In the genomic region with DNA sequence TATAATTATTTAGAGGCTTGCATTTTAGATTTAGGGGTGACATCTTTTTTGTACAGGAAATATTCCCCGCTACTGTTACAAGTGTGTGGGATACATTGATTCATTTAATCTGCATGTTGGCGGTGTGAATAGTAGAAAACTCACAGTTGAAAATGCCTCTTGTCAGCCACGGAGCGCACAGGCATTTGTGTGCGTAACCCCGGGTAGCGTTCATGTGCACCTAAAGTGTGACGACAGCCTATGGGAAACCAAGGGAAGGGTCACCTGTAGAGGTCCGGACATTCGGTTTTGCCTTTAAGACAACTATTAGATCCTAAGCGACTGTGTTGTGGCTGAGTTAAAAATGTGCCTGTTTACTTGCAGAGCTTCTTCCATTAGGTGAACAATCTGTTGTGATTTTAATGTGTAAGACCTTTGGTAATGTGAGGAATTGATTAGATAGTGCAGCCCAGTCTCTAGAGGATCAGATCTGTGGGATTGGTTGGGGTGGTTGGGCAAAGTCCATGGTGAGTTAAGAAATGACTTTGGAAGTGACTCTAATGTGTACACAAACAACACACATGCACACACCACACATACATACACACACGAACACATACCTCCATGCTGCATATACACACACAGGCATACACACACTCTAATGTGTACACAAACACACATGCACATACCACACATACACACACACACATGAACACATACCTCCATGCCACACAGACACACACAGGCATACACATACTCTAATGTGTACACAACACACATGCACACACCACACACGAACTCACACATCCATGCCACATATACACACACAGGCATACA, we compare ENCODE assay signal across 24 cellular contexts. TPM values are rescaled to one million over a fixed set of nuclear protein-coding genes. Genes with fewer than 3 reads are reported as not detected.
DNase-seq lines count a peak whose midpoint lies in the region; ATAC-seq and TF ChIP-seq lines count a peak whose summit lies in the region.
"Had no signal": no experiment of that assay in that cellular context is flagged by ENCODE, and none has a peak within 500 bp of the region (broad histone marks: within the 10 kb centered on the region; RNA-seq: fewer than 3 reads in every experiment).

No MANE protein-coding gene starts in this region.

- H3K14ac ChIP-seq in trophoblast cell (ENCODE audit: low read length): no peak overlapping the region

- no peaks in the 10 kb centered on the region for H3K9me3 ChIP-seq in HEK293 (ENCODE audit: control insufficient read depth, insufficient read depth, low read depth, low read length)
- H3K9me3 ChIP-seq in liver (ENCODE audit: control insufficient read depth in 4 of 4, low read length in 3 of 4): no peaks in the 10 kb centered on the region
- peaks cover 2% of the 10 kb centered on the region for H3K9me3 ChIP-seq in trophoblast cell (ENCODE audit: insufficient read depth, low read depth, low read length)
- H3K9me3 ChIP-seq: HAP-1, SJCRH30 had no signal

- H3K4me3 Mint-ChIP-seq in WTC11: no peak overlapping the region
- no peak overlapping the region for H3K4me3 Mint-ChIP-seq in activated T-helper 2 cell treated with anti-CD3 and anti-CD28 coated beads, Interferon-gamma antibody, Interleukin-2, Interleukin-4, amounts not matched to agents 10 μg/mL and 5 μg/mL and 100 μg/mL, durations not matched to agents 14 hours and 24 hours and 36 hours (ENCODE audit: low read depth)
- H3K4me3 Mint-ChIP-seq: CD8-positive, alpha-beta T cell had no signal

- TF ChIP-seq CTCF in HEK293 (tag by site-specific recombination; IDR thresholded peaks at IDR 0.05) (no peak), WTC11 (IDR thresholded peaks at IDR 0.05) (no peak), liver (IDR thresholded peaks at IDR 0.05; ENCODE audit: low read depth, low read length, missing input control) (no peak)

- no peak overlapping the region for H2BK5ac ChIP-seq in trophoblast cell (ENCODE audit: low read depth, low read length, poor library complexity)

- no peak overlapping the region for H2BK12ac ChIP-seq in trophoblast cell (ENCODE audit: low read length)

- WGBS in liver: 40% methylated on average over 13 of the region's 13 CpGs
- no CpG with 5 or more reads among the region's 13 CpGs for WGBS in trophoblast cell (ENCODE audit: extremely low coverage, insufficient coverage, insufficient read length)

- no peaks in the 10 kb centered on the region for H3K79me1 ChIP-seq in trophoblast cell (ENCODE audit: low read length)

- 0 out of 2 replicates have a peak overlapping the region, but pooled peaks have one; percentile 12 for H3K27ac Mint-ChIP-seq in WTC11
- H3K27ac Mint-ChIP-seq in activated T-helper 2 cell treated with anti-CD3 and anti-CD28 coated beads, Interferon-gamma antibody, Interleukin-2, Interleukin-4, amounts not matched to agents 10 μg/mL and 5 μg/mL and 100 μg/mL, durations not matched to agents 14 hours and 24 hours and 36 hours: no peak overlapping the region
- H3K27ac Mint-ChIP-seq: CD8-positive, alpha-beta T cell had no signal

- H2AFZ ChIP-seq in trophoblast cell (ENCODE audit: insufficient read depth, low read length, poor library complexity): no peak overlapping the region
- H2AFZ ChIP-seq: GM23248 had no signal

- peak overlapping the region; percentile 6 to 56 for H3K9ac ChIP-seq in liver (ENCODE audit: low read depth in 1 of 2, low read length in 2 of 2)
- H3K9ac ChIP-seq in trophoblast cell (ENCODE audit: low read length): peak overlapping the region; percentile 75
- H3K9ac ChIP-seq: GM23248 had no signal

- H3K27me3 ChIP-seq in liver (ENCODE audit: control insufficient read depth in 4 of 4, insufficient read depth in 4 of 4, low read length in 3 of 4) (no peaks in the 10 kb centered on the region), trophoblast cell (ENCODE audit: insufficient read depth, low read length) (no peaks in the 10 kb centered on the region)
- H3K27me3 ChIP-seq: SJCRH30 had no signal

- peak overlapping the region; percentile 91 for H3K23ac ChIP-seq in trophoblast cell (ENCODE audit: low read length)

- H3K4me1 Mint-ChIP-seq in WTC11: peaks cover 8% of the 10 kb centered on the region
- peaks cover 2% of the 10 kb centered on the region for H3K4me1 Mint-ChIP-seq in activated T-helper 2 cell treated with anti-CD3 and anti-CD28 coated beads, Interferon-gamma antibody, Interleukin-2, Interleukin-4, amounts not matched to agents 10 μg/mL and 5 μg/mL and 100 μg/mL, durations not matched to agents 14 hours and 24 hours and 36 hours (ENCODE audit: low read depth)

- H3K4me3 ChIP-seq in HEK293 (ENCODE audit: low read depth, low read length): no peak overlapping the region
- no peak overlapping the region for H3K4me3 ChIP-seq in liver (ENCODE audit: low read depth in 1 of 3, low read length in 3 of 3)
- H3K4me3 ChIP-seq in trophoblast cell (ENCODE audit: low read depth, low read length): peak overlapping the region; percentile 36
- H3K4me3 ChIP-seq: GM23248, HAP-1, SJCRH30 had no signal

- TF ChIP-seq RAD21 in liver (IDR thresholded peaks at IDR 0.05): peak in 1 of 2 donors; percentile 19

- H3K9me3 Mint-ChIP-seq in WTC11: no peaks in the 10 kb centered on the region
- no peaks in the 10 kb centered on the region for H3K9me3 Mint-ChIP-seq in activated T-helper 2 cell treated with anti-CD3 and anti-CD28 coated beads, Interferon-gamma antibody, Interleukin-2, Interleukin-4, amounts not matched to agents 10 μg/mL and 5 μg/mL and 100 μg/mL, durations not matched to agents 14 hours and 24 hours and 36 hours
- H3K9me3 Mint-ChIP-seq: CD8-positive, alpha-beta T cell had no signal

- H4K91ac ChIP-seq in trophoblast cell (ENCODE audit: low read depth, low read length): no peak overlapping the region

- intact Hi-C loops in activated T-helper 2 cell treated with anti-CD3 and anti-CD28 coated beads, Interferon-gamma antibody, Interleukin-2, Interleukin-4, amounts not matched to agents 10 μg/mL and 5 μg/mL and 100 μg/mL, durations not matched to agents 14 hours and 24 hours and 36 hours (cut with micrococcal nuclease): no loop called here

- H3K36me3 Mint-ChIP-seq in WTC11: peaks cover 13% of the 10 kb centered on the region
- peaks cover 47% of the 10 kb centered on the region for H3K36me3 Mint-ChIP-seq in activated T-helper 2 cell treated with anti-CD3 and anti-CD28 coated beads, Interferon-gamma antibody, Interleukin-2, Interleukin-4, amounts not matched to agents 10 μg/mL and 5 μg/mL and 100 μg/mL, durations not matched to agents 14 hours and 24 hours and 36 hours (ENCODE audit: low read depth)

- CTCF ChIA-PET in HEK293 (lab: Yijun Ruan, JAX) (interaction anchor here (1.0 kb wide), 1 partner anchor 23 kb away, joined by 3 read pairs; no protein-coding TSS in a partner anchor), WTC11 (lab: Charles Lee) (no interaction called here)

- H2BK120ac ChIP-seq in trophoblast cell (ENCODE audit: insufficient read depth, low read length, poor library complexity): no peak overlapping the region

- H3K79me2 ChIP-seq in trophoblast cell (ENCODE audit: control insufficient read depth, insufficient read depth, low read length, poor library complexity): no peaks in the 10 kb centered on the region

- H3K4me1 ChIP-seq in HEK293 (ENCODE audit: control insufficient read depth, insufficient read depth, low read length): no peaks in the 10 kb centered on the region
- peaks cover 0 to 48% (median 31%) of the 10 kb centered on the region in 4 donors for H3K4me1 ChIP-seq in liver (ENCODE audit: control insufficient read depth in 4 of 4, insufficient read depth in 4 of 4, low read length in 3 of 4)
- no peaks in the 10 kb centered on the region for H3K4me1 ChIP-seq in trophoblast cell (ENCODE audit: control insufficient read depth in 1 of 2, insufficient read depth in 2 of 2, low read length in 2 of 2)
- H3K4me1 ChIP-seq: HAP-1 had no signal

- POLR2A ChIA-PET in HEK293 (lab: Yijun Ruan, JAX) (interaction anchor here (1.1 to 1.2 kb wide), 2 partner anchors 15 to 786 kb away, joined by 3 to 4 read pairs; a partner anchor contains a TSS), WTC11 (lab: Charles Lee) (no interaction called here)

- H3K18ac ChIP-seq in trophoblast cell (ENCODE audit: low read length): no peak overlapping the region

- H4K12ac ChIP-seq in trophoblast cell (ENCODE audit: low read depth, low read length): no peak overlapping the region

- no peak overlapping the region for H3K4ac ChIP-seq in trophoblast cell (ENCODE audit: low read depth, low read length)

- no peak overlapping the region for H3K4me2 ChIP-seq in trophoblast cell (ENCODE audit: low read length)

- H3K27ac ChIP-seq in HEK293 (ENCODE audit: extremely low read depth, low read depth, low read length): no peak overlapping the region
- H3K27ac ChIP-seq in liver (ENCODE audit: low read depth in 1 of 2, low read length in 2 of 2): peak overlapping the region; percentile 75 to 81
- no peak overlapping the region for H3K27ac ChIP-seq in trophoblast cell (ENCODE audit: low read depth, low read length)
- H3K27ac ChIP-seq: GM23248, SJCRH30 had no signal

- H3K36me3 ChIP-seq in HEK293 (ENCODE audit: control insufficient read depth in 2 of 2, insufficient read depth in 1 of 2, low read length in 2 of 2) (peaks cover 36 to 82% of the 10 kb centered on the region in 2 experiments), liver (ENCODE audit: control insufficient read depth in 4 of 4, insufficient read depth in 3 of 4, low read depth in 1 of 4, low read length in 3 of 4) (peaks cover 4 to 8% (median 6%) of the 10 kb centered on the region in 4 donors), trophoblast cell (ENCODE audit: control insufficient read depth in 1 of 2, insufficient read depth in 2 of 2, low read length in 2 of 2) (peaks cover 21 to 36% of the 10 kb centered on the region in 2 experiments)

- H2AK5ac ChIP-seq in trophoblast cell (ENCODE audit: low read length): no peak overlapping the region

- H4K8ac ChIP-seq in trophoblast cell (ENCODE audit: low read depth, low read length): no peak overlapping the region

- ATAC-seq in WTC11: no peak
- ATAC-seq: CD8-positive, alpha-beta T cell had no signal

- H3K27me3 Mint-ChIP-seq in WTC11 (ENCODE audit: low read depth): no peaks in the 10 kb centered on the region
- H3K27me3 Mint-ChIP-seq in activated T-helper 2 cell treated with anti-CD3 and anti-CD28 coated beads, Interferon-gamma antibody, Interleukin-2, Interleukin-4, amounts not matched to agents 10 μg/mL and 5 μg/mL and 100 μg/mL, durations not matched to agents 14 hours and 24 hours and 36 hours (ENCODE audit: low read depth): no peaks in the 10 kb centered on the region

- DNase-seq in WTC11 (ENCODE audit: low spot score): no peak
- no peak for DNase-seq in trophoblast cell
- DNase-seq in activated T-helper 2 cell treated with anti-CD3 and anti-CD28 coated beads, Interferon-gamma antibody, Interleukin-2, Interleukin-4, amounts not matched to agents 10 μg/mL and 5 μg/mL and 100 μg/mL, durations not matched to agents 14 hours and 24 hours and 36 hours (ENCODE audit: low spot score): no peak
- DNase-seq in HCEC 1CT: no peak
- DNase-seq in MV-4-11 (lab: John Stamatoyannopoulos, UW): no peak
- no peak for DNase-seq in NCI-H1417 treated with DMSO at 0.1 percent for 48 hours (lab: John Stamatoyannopoulos, UW)
- DNase-seq: AML-193; C1 segment of cervical spinal cord; Calu3; CD8-positive, alpha-beta T cell; DMS153; GM23248; KG1; NCI-H1105 treated with DMSO at 0.1 percent for 48 hours; NCI-H1694; NCI-H2081; NCI-H2171; NCI-H345; NCI-H524; NCI-H82; SJCRH30 had no signal

RNA-seq across cellular contexts. Expression of a gene that starts 15.7 kb away (rescaled TPM):
- total RNA-seq in WTC11 (2021): 15.8 to 17.7 TPM (median 17.2 TPM) in 3 replicates
- total RNA-seq in liver: 10 to 100 TPM; 11.9 to 20.7 TPM
- polyA plus RNA-seq in liver: 10 to 100 TPM; 10.1 to 16.1 TPM
- 8.6 and 9.0 TPM in 2 replicates for polyA plus RNA-seq in trophoblast cell (2013)
- total RNA-seq in activated T-helper 2 cell treated with anti-CD3 and anti-CD28 coated beads, Interferon-gamma antibody, Interleukin-2, Interleukin-4, amounts not matched to agents 10 μg/mL and 5 μg/mL and 100 μg/mL, durations not matched to agents 14 hours and 24 hours and 36 hours: 24.5 and 25.9 TPM in 2 replicates

RNA-seq across cellular contexts. Expression of a gene that starts 15.8 kb away (rescaled TPM):
- total RNA-seq in WTC11 (2021) (1.3 to 1.7 TPM (median 1.5 TPM) in 3 replicates), liver (1 to 10 TPM in 1 of 2 donors, under 1 TPM in 1; 0.89 to 1.5 TPM)
- polyA plus RNA-seq in liver: 1 to 10 TPM in 1 of 2 donors, under 1 TPM in 1; 0.37 to 2.3 TPM
- 1.3 TPM in 2 replicates for polyA plus RNA-seq in trophoblast cell (2013)
- 1.9 and 2.1 TPM in 2 replicates for total RNA-seq in activated T-helper 2 cell treated with anti-CD3 and anti-CD28 coated beads, Interferon-gamma antibody, Interleukin-2, Interleukin-4, amounts not matched to agents 10 μg/mL and 5 μg/mL and 100 μg/mL, durations not matched to agents 14 hours and 24 hours and 36 hours

RNA-seq across cellular contexts. Expression of a gene that starts 42.8 kb away (rescaled TPM):
- total RNA-seq in WTC11 (2021) (39.3 to 45.4 TPM (median 44.2 TPM) in 3 replicates), liver (10 to 100 TPM; 22.6 to 25.7 TPM)
- 10 to 100 TPM; 10.2 to 14.7 TPM for polyA plus RNA-seq in liver
- 34.1 and 36.8 TPM in 2 replicates for polyA plus RNA-seq in trophoblast cell (2013)
- total RNA-seq in activated T-helper 2 cell treated with anti-CD3 and anti-CD28 coated beads, Interferon-gamma antibody, Interleukin-2, Interleukin-4, amounts not matched to agents 10 μg/mL and 5 μg/mL and 100 μg/mL, durations not matched to agents 14 hours and 24 hours and 36 hours: 94.5 and 95.3 TPM in 2 replicates

Comparison
In these comparisons a context has a peak if more than half of its experiments do, and no peak if none do; other contexts are left out.
1. H3K27ac ChIP-seq: peak in liver (2 of 2); none in HEK293 (single experiment) and trophoblast cell (single experiment).